ENCODE assay signal across 30 cellular contexts in the genomic region with DNA sequence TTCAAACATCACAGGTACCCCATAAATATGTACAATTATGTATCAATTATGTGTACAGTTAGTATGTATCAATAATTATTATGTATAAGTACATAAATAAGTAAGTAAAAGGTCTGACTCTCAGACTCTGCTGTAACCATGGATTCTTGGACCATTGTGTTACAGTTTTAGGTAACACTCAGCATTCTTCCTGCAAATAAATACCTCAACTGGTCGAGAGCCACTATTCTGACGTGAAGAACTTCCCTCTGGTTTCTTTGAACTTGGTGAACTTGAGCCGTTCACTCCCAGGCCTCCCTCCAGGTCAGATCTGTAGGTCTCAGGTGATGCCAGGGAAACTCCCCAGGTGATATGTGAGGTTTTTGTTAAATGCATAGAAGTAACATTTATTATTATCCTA.
DNase-seq lines count a peak whose midpoint lies in the region; ATAC-seq and TF ChIP-seq lines count a peak whose summit lies in the region.
"Had no signal": no experiment of that assay in that cellular context is flagged by ENCODE, and none has a peak within 500 bp of the region (broad histone marks: within the 10 kb centered on the region; RNA-seq: fewer than 3 reads in every experiment).

No MANE protein-coding gene starts in this region.

- ATAC-seq in left lung, result peak; percentile 63
- peak; percentile 43 to 50 for ATAC-seq in lower lobe of right lung
- peak; percentile 24 for ATAC-seq in upper lobe of right lung
- ATAC-seq: CD8-positive, alpha-beta T cell had no signal

- H3K4me3 ChIP-seq in left lung (no peak overlapping the region), lower lobe of right lung (no peak overlapping the region), upper lobe of right lung (no peak overlapping the region)
- H3K4me3 ChIP-seq: A549; BLaER1; BLaER1 treated with 17β-estradiol and CSF1 and Interleukin-3, amounts not matched to agents 10 nM and 100 nM had no signal

- DNase-seq in left lung, result no peak
- DNase-seq in lower lobe of right lung, result no peak
- no peak for DNase-seq in upper lobe of right lung
- DNase-seq in DMS53 treated with DMSO at 0.1 percent for 48 hours (lab: John Stamatoyannopoulos, UW; ENCODE audit: unreplicated experiment), result no peak
- no peak for DNase-seq in DMS 273 (lab: John Stamatoyannopoulos, UW; ENCODE audit: unreplicated experiment)
- DNase-seq in NCI-H526 (lab: John Stamatoyannopoulos, UW), result no peak
- DNase-seq: 8988T; ACHN; AML-193; BE2C; C1 segment of cervical spinal cord; Caco-2; Calu3; CD4-positive, alpha-beta memory T cell; CD4-positive, alpha-beta T cell; CD4-positive, CD25-positive, alpha-beta regulatory T cell; CD8-positive, alpha-beta memory T cell; CD8-positive, alpha-beta T cell; COR-L47; DMS 273 treated with DMSO at 0.1 percent for 48 hours; DMS153; DMS79; DMS79 treated with DMSO at 0.1 percent for 48 hours; DND-41; EL had no signal

- H3K36me3 ChIP-seq in left lung (no peaks in the 10 kb centered on the region), lower lobe of right lung (no peaks in the 10 kb centered on the region), upper lobe of right lung (no peaks in the 10 kb centered on the region)
- H3K36me3 ChIP-seq: BE2C; BLaER1; BLaER1 treated with 17β-estradiol and CSF1 and Interleukin-3, amounts not matched to agents 10 nM and 100 nM had no signal

- H3K4me1 ChIP-seq in left lung (no peaks in the 10 kb centered on the region), lower lobe of right lung (no peaks in the 10 kb centered on the region), upper lobe of right lung (no peaks in the 10 kb centered on the region)
- H3K4me1 ChIP-seq: Caco-2 had no signal

- H3K9me3 ChIP-seq in left lung (peaks cover 5 to 17% of the 10 kb centered on the region in 2 donors), lower lobe of right lung (peaks cover 4% of the 10 kb centered on the region), upper lobe of right lung (no peaks in the 10 kb centered on the region)
- H3K9me3 ChIP-seq: BE2C, Caco-2 had no signal

- H3K27ac ChIP-seq in left lung, result no peak overlapping the region
- H3K27ac ChIP-seq in lower lobe of right lung, result no peak overlapping the region
- H3K27ac ChIP-seq in upper lobe of right lung, result no peak overlapping the region
- H3K27ac ChIP-seq: 22Rv1; A549; BLaER1; BLaER1 treated with 17β-estradiol and CSF1 and Interleukin-3, amounts not matched to agents 10 nM and 100 nM; C4-2B had no signal

- intact Hi-C loops in left lung (cut with DNase I) (no loop called here), lower lobe of right lung (cut with DNase I) (no loop called here), upper lobe of right lung (cut with DNase I) (no loop called here)

- no peaks in the 10 kb centered on the region for H3K27me3 ChIP-seq in left lung
- H3K27me3 ChIP-seq in lower lobe of right lung (ENCODE audit: low read depth), result no peaks in the 10 kb centered on the region
- no peaks in the 10 kb centered on the region for H3K27me3 ChIP-seq in upper lobe of right lung
- H3K27me3 ChIP-seq: BE2C; BLaER1; BLaER1 treated with 17β-estradiol and CSF1 and Interleukin-3, amounts not matched to agents 10 nM and 100 nM had no signal

- no peak for TF ChIP-seq CTCF in left lung (IDR thresholded peaks at IDR 0.05)
- no peak for TF ChIP-seq CTCF in lower lobe of right lung (IDR thresholded peaks at IDR 0.05)
- no peak for TF ChIP-seq CTCF in upper lobe of right lung (IDR thresholded peaks at IDR 0.05)
